Comparison of ENCODE assay signal across 2 cellular contexts in the genomic region with DNA sequence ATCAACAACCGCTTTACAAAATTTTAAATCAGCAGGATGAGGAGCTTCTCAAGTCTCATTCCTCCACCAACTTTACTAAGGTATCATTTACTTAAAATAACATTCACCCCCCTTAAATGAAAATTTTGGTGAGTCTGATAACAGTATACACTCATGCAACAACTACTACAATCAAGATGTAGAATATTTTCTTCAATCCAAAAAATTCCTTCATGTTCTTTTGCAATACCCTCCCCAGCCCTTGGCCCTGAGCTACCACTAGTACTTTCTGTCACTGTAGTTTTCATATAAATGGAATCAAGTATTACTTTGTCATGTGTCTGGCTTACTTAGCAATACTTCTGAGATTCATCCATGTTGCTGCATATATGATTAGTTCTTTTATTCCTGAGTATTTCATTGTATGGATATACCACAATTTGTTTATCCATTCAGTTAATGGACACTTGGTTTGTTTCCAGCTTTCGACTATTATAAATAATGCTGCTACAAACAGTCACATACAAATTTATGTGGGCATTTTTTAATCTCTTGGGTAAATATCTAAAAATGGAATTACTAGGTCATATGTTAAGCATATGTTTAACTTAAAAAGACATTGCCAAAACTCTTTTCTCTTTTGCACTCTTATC.
TF ChIP-seq lines count a peak whose summit lies in the region.

No MANE protein-coding gene starts in this region.

TF ChIP-seq in IMR-90, 13 proteins besides CTCF, POLR2A, EP300 and RAD21:
- TF ChIP-seq CEBPB (IDR thresholded peaks at IDR 0.05; ENCODE audit: low read depth, low read length) (0 out of 2 replicates have a peak, but pooled peaks have one; percentile 6), RFX5 (IDR thresholded peaks at IDR 0.05; ENCODE audit: low read depth, low read length) (no peak)

TF ChIP-seq in WTC11, 78 proteins besides CTCF, POLR2A, EP300 and RAD21:
- TF ChIP-seq, protein P1, sequence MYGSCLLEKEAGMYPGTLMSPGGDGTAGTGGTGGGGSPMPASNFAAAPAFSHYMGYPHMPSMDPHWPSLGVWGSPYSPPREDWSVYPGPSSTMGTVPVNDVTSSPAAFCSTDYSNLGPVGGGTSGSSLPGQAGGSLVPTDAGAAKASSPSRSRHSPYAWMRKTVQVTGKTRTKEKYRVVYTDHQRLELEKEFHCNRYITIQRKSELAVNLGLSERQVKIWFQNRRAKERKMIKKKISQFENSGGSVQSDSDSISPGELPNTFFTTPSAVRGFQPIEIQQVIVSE (CRISPR knock-in tag; IDR thresholded peaks at IDR 0.05; ENCODE audit: borderline replicate concordance), result no peak
- TF ChIP-seq SP1 (CRISPR knock-in tag; conservative IDR thresholded peaks at IDR 0.05) (no peak), ZNF232 (CRISPR knock-in tag; IDR thresholded peaks at IDR 0.05) (no peak), MYBL2 (CRISPR knock-in tag; IDR thresholded peaks at IDR 0.05) (no peak), ATF1 (CRISPR knock-in tag; IDR thresholded peaks at IDR 0.05) (no peak), SMAD4 (CRISPR knock-in tag; IDR thresholded peaks at IDR 0.05) (no peak), ZBTB21 (CRISPR knock-in tag; IDR thresholded peaks at IDR 0.05; ENCODE audit: borderline replicate concordance) (no peak), FOXK1 (CRISPR knock-in tag; IDR thresholded peaks at IDR 0.05) (no peak), NR3C1 (CRISPR knock-in tag; conservative IDR thresholded peaks at IDR 0.05; ENCODE audit: low read depth) (no peak), FOXP1 (CRISPR knock-in tag; IDR thresholded peaks at IDR 0.05; ENCODE audit: borderline replicate concordance) (no peak)
- TF ChIP-seq, protein P2, sequence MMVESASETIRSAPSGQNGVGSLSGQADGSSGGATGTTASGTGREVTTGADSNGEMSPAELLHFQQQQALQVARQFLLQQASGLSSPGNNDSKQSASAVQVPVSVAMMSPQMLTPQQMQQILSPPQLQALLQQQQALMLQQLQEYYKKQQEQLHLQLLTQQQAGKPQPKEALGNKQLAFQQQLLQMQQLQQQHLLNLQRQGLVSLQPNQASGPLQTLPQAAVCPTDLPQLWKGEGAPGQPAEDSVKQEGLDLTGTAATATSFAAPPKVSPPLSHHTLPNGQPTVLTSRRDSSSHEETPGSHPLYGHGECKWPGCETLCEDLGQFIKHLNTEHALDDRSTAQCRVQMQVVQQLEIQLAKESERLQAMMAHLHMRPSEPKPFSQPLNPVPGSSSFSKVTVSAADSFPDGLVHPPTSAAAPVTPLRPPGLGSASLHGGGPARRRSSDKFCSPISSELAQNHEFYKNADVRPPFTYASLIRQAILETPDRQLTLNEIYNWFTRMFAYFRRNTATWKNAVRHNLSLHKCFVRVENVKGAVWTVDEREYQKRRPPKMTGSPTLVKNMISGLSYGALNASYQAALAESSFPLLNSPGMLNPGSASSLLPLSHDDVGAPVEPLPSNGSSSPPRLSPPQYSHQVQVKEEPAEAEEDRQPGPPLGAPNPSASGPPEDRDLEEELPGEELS (CRISPR knock-in tag; IDR thresholded peaks at IDR 0.05), result no peak
TF ChIP-seq in WTC11: peak in this region for 0.
